ENCODE assay signal across 8 cellular contexts in the genomic region with DNA sequence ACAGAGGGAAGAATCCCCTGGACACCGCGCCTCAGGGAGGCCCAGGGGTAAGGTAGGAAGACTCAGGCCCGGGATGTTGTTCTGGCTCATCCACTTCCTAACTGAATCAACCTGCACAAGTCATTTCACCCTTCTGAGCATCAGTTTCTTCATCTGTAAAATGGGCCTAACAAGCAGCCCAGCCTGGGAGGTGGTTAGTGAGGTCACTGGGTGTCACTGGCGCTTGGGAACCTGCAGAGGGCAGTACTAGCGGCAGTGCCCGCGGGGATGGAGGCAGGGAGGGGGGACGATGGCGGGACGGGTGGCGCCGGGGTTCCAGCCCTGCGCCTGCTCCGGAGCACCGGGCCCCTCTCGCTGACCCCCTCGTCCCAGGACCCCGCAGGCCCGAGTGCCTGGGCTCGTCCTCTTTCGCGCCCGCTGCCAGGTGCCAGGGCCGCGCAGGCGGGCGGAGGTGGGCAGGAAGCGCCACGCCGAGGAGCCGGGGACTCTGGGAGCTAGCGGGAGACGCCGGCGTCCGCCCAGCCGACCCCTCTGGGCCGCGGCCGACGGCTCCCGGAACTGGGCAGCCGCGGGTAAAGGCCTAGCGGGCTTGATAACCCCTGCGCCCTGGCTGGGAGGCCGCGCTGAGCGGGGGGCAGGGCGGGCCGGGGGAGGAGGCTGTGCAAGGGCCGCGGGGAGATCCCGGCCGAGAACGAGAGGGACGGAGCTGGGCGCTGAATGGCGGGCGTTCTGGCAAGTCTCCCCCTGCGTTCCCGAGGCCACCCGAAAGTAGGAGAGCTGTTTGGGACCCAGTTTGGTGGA. TPM values are rescaled to one million over a fixed set of nuclear protein-coding genes. Genes with fewer than 3 reads are reported as not detected.
DNase-seq lines count a peak whose midpoint lies in the region; ATAC-seq and TF ChIP-seq lines count a peak whose summit lies in the region.

A gene with protein sequence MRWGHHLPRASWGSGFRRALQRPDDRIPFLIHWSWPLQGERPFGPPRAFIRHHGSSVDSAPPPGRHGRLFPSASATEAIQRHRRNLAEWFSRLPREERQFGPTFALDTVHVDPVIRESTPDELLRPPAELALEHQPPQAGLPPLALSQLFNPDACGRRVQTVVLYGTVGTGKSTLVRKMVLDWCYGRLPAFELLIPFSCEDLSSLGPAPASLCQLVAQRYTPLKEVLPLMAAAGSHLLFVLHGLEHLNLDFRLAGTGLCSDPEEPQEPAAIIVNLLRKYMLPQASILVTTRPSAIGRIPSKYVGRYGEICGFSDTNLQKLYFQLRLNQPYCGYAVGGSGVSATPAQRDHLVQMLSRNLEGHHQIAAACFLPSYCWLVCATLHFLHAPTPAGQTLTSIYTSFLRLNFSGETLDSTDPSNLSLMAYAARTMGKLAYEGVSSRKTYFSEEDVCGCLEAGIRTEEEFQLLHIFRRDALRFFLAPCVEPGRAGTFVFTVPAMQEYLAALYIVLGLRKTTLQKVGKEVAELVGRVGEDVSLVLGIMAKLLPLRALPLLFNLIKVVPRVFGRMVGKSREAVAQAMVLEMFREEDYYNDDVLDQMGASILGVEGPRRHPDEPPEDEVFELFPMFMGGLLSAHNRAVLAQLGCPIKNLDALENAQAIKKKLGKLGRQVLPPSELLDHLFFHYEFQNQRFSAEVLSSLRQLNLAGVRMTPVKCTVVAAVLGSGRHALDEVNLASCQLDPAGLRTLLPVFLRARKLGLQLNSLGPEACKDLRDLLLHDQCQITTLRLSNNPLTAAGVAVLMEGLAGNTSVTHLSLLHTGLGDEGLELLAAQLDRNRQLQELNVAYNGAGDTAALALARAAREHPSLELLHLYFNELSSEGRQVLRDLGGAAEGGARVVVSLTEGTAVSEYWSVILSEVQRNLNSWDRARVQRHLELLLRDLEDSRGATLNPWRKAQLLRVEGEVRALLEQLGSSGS (plus strand): TSS at position 255 of the 801 bp plus-strand sequence. CDS start 2,679 bp downstream, outside the sequence.

- H2BK5ac ChIP-seq in trophoblast cell (ENCODE audit: low read depth, low read length, poor library complexity), result peak within 1 kb of the TSS; percentile 75

- H3K4me2 ChIP-seq in Karpas-422 (ENCODE audit: low read depth, low read length, poor library complexity, severe bottlenecking) (peak within 1 kb of the TSS; percentile 73), SU-DHL-6 (ENCODE audit: low read depth, low read length, poor library complexity, severe bottlenecking) (peak within 1 kb of the TSS; percentile 89), trophoblast cell (ENCODE audit: low read length) (peak within 1 kb of the TSS; percentile 96)

- H4K20me1 ChIP-seq in Karpas-422 (ENCODE audit: insufficient read depth, low read depth, low read length) (no peaks in the 10 kb centered on the region), SU-DHL-6 (ENCODE audit: low read depth, low read length) (no peaks in the 10 kb centered on the region)

- peak within 1 kb of the TSS; percentile 79 for H3K9ac ChIP-seq in Karpas-422 (ENCODE audit: low read length)
- peak within 1 kb of the TSS; percentile 83 for H3K9ac ChIP-seq in SU-DHL-6 (ENCODE audit: low read length)
- H3K9ac ChIP-seq in trophoblast cell (ENCODE audit: low read length), result peak within 1 kb of the TSS; percentile 88

- peak in 1 of 2 donors; percentile 67 for TF ChIP-seq POLR2A in tibial nerve (IDR thresholded peaks at IDR 0.05)

- H3K4me1 ChIP-seq in Karpas-422 (ENCODE audit: low read length) (peaks cover 3% of the 10 kb centered on the region), cardiac muscle cell (ENCODE audit: low read depth) (peaks cover 5% of the 10 kb centered on the region), trophoblast cell (ENCODE audit: control insufficient read depth in 1 of 2, insufficient read depth in 2 of 2, low read length in 2 of 2) (peaks cover 5 to 8% of the 10 kb centered on the region in 2 experiments), tibial nerve (peaks cover 0 to 20% (median 2%) of the 10 kb centered on the region in 4 donors)

- no peaks in the 10 kb centered on the region for H3K9me3 Mint-ChIP-seq in activated naive CD8-positive, alpha-beta T cell treated with anti-CD3 and anti-CD28 coated beads, Interleukin-2, amount 10 ng/mL, durations not matched to agents 7 days and 5 days

- peak within 1 kb of the TSS; percentile 92 for H3K4ac ChIP-seq in trophoblast cell (ENCODE audit: low read depth, low read length)

- peaks cover 2% of the 10 kb centered on the region for H3K36me3 Mint-ChIP-seq in activated naive CD8-positive, alpha-beta T cell treated with anti-CD3 and anti-CD28 coated beads, Interleukin-2, amount 10 ng/mL, durations not matched to agents 7 days and 5 days

- H2BK12ac ChIP-seq in trophoblast cell (ENCODE audit: low read length), result peak within 1 kb of the TSS; percentile 18

- H3K36me3 ChIP-seq in Karpas-422 (ENCODE audit: insufficient read depth, low read length) (no peaks in the 10 kb centered on the region), SU-DHL-6 (ENCODE audit: low read length) (no peaks in the 10 kb centered on the region), cardiac muscle cell (no peaks in the 10 kb centered on the region), trophoblast cell (ENCODE audit: control insufficient read depth in 1 of 2, insufficient read depth in 2 of 2, low read length in 2 of 2) (no peaks in the 10 kb centered on the region), tibial nerve (peaks cover 0 to 21% (median 0%) of the 10 kb centered on the region in 3 donors)

- peak within 1 kb of the TSS; percentile 97 for H4K91ac ChIP-seq in trophoblast cell (ENCODE audit: low read depth, low read length)

- TF ChIP-seq CTCF in SU-DHL-6 (IDR thresholded peaks at IDR 0.05; ENCODE audit: insufficient read depth, low read length, poor library complexity, severe bottlenecking), result peak; percentile 83
- peak; percentile 91 for TF ChIP-seq CTCF in cardiac muscle cell (IDR thresholded peaks at IDR 0.05; ENCODE audit: low read depth, low read length)
- TF ChIP-seq CTCF in tibial nerve (IDR thresholded peaks at IDR 0.05), result peak; percentile 91 to 93 (median 92)

- H3K27me3 Mint-ChIP-seq in activated naive CD8-positive, alpha-beta T cell treated with anti-CD3 and anti-CD28 coated beads, Interleukin-2, amount 10 ng/mL, durations not matched to agents 7 days and 5 days, result no peaks in the 10 kb centered on the region

- H3K27ac Mint-ChIP-seq in activated naive CD8-positive, alpha-beta T cell treated with anti-CD3 and anti-CD28 coated beads, Interleukin-2, amount 10 ng/mL, durations not matched to agents 7 days and 5 days, result peak within 1 kb of the TSS; percentile 94

- TF ChIP-seq EP300 in tibial nerve (IDR thresholded peaks at IDR 0.05), result peak in 1 of 2 donors; percentile 66

- peak within 1 kb of the TSS; percentile 83 for H4K12ac ChIP-seq in trophoblast cell (ENCODE audit: low read depth, low read length)

- ATAC-seq in GM21786 (IDR thresholded peaks at IDR 0.05; ENCODE audit: unreplicated experiment), result peak; percentile 81
- ATAC-seq in activated naive CD8-positive, alpha-beta T cell treated with anti-CD3 and anti-CD28 coated beads, Interleukin-2, amount 10 ng/mL, durations not matched to agents 7 days and 5 days (ENCODE audit: low read depth), result peak; percentile 89

- peak within 1 kb of the TSS; percentile 94 for H3K14ac ChIP-seq in trophoblast cell (ENCODE audit: low read length)

- peaks cover 19% of the 10 kb centered on the region for H3K4me1 Mint-ChIP-seq in activated naive CD8-positive, alpha-beta T cell treated with anti-CD3 and anti-CD28 coated beads, Interleukin-2, amount 10 ng/mL, durations not matched to agents 7 days and 5 days

- no CpG with 5 or more reads among the region's 63 CpGs for WGBS in trophoblast cell (ENCODE audit: extremely low coverage, insufficient coverage, insufficient read length)
- WGBS in tibial nerve, 2 donors, result 5 to 9% methylated on average over 25 to 58 of the region's 63 CpGs

- H3K18ac ChIP-seq in trophoblast cell (ENCODE audit: low read length), result peak within 1 kb of the TSS; percentile 94

- peaks cover 8% of the 10 kb centered on the region for H3K79me1 ChIP-seq in trophoblast cell (ENCODE audit: low read length)

- no peaks in the 10 kb centered on the region for H3F3A ChIP-seq in SU-DHL-6 (ENCODE audit: insufficient read depth)

- DNase-seq in ELF-1 (ENCODE audit: low read depth, low spot score) (peak; percentile 87), Karpas-422 (peak; percentile 88), cardiac muscle cell (ENCODE audit: low read depth in 1 of 2, low spot score in 1 of 2) (peak; percentile 79 to 88), trophoblast cell (peak; percentile 74 to 91), tibial nerve (ENCODE audit: low spot score in 2 of 2) (peak; percentile 58 to 71)
- peak; percentile 84 for DNase-seq in activated naive CD8-positive, alpha-beta T cell treated with anti-CD3 and anti-CD28 coated beads, Interleukin-2, amount 10 ng/mL, durations not matched to agents 7 days and 5 days

- peak within 1 kb of the TSS; percentile 92 for H3K4me3 Mint-ChIP-seq in activated naive CD8-positive, alpha-beta T cell treated with anti-CD3 and anti-CD28 coated beads, Interleukin-2, amount 10 ng/mL, durations not matched to agents 7 days and 5 days

- H3K23ac ChIP-seq in trophoblast cell (ENCODE audit: low read length), result no peak within 1 kb of the TSS

- H3K27me3 ChIP-seq in Karpas-422 (ENCODE audit: low read length) (no peaks in the 10 kb centered on the region), SU-DHL-6 (ENCODE audit: low read length) (no peaks in the 10 kb centered on the region), cardiac muscle cell (no peaks in the 10 kb centered on the region), trophoblast cell (ENCODE audit: insufficient read depth, low read length) (no peaks in the 10 kb centered on the region), tibial nerve (no peaks in the 10 kb centered on the region)

- H3K27ac ChIP-seq in Karpas-422 (ENCODE audit: low read length) (no peak within 1 kb of the TSS), SU-DHL-6 (ENCODE audit: low read depth, low read length) (peak within 1 kb of the TSS; percentile 33; the same call in 1 of the 2 replicates), cardiac muscle cell (peak within 1 kb of the TSS; percentile 86), trophoblast cell (ENCODE audit: low read depth, low read length) (peak within 1 kb of the TSS; percentile 75), tibial nerve (peak within 1 kb of the TSS; percentile 73 to 95 (median 91))

- H2AK5ac ChIP-seq in trophoblast cell (ENCODE audit: low read length), result peak within 1 kb of the TSS; percentile 74

- POLR2A ChIA-PET in activated naive CD8-positive, alpha-beta T cell treated with anti-CD3 and anti-CD28 coated beads, Interleukin-2, amount 10 ng/mL, durations not matched to agents 7 days and 5 days (lab: Charles Lee), result interaction anchor here (0.5 to 2.6 kb wide), 26 partner anchors 8 to 597 kb away, joined by 3 to 22 read pairs (median 6); a partner anchor contains a TSS

- H2BK120ac ChIP-seq in trophoblast cell (ENCODE audit: insufficient read depth, low read length, poor library complexity), result peak within 1 kb of the TSS; percentile 89

- H3K9me2 ChIP-seq in Karpas-422 (replicated peaks; ENCODE audit: insufficient read depth, low read length) (no peaks in the 10 kb centered on the region), SU-DHL-6 (replicated peaks; ENCODE audit: insufficient read depth, low read length) (no peaks in the 10 kb centered on the region)

- H3K9me3 ChIP-seq in Karpas-422 (ENCODE audit: low read length) (no peaks in the 10 kb centered on the region), SU-DHL-6 (ENCODE audit: insufficient read depth, low read length) (no peaks in the 10 kb centered on the region), cardiac muscle cell (ENCODE audit: low read depth) (no peaks in the 10 kb centered on the region), trophoblast cell (ENCODE audit: insufficient read depth, low read depth, low read length) (no peaks in the 10 kb centered on the region), tibial nerve (no peaks in the 10 kb centered on the region)

- peak within 1 kb of the TSS; percentile 99 for H4K8ac ChIP-seq in trophoblast cell (ENCODE audit: low read depth, low read length)

- H2AFZ ChIP-seq in Karpas-422 (ENCODE audit: low read length) (peak within 1 kb of the TSS; percentile 78; the same call in 1 of the 2 replicates), SU-DHL-6 (ENCODE audit: low read depth, low read length, severe bottlenecking) (peak within 1 kb of the TSS; percentile 98), trophoblast cell (ENCODE audit: insufficient read depth, low read length, poor library complexity) (peak within 1 kb of the TSS; percentile 98)

- no peaks in the 10 kb centered on the region for H3K79me2 ChIP-seq in Karpas-422 (ENCODE audit: low read length)
- no peaks in the 10 kb centered on the region for H3K79me2 ChIP-seq in SU-DHL-6 (ENCODE audit: insufficient read depth, low read length)
- H3K79me2 ChIP-seq in trophoblast cell (ENCODE audit: control insufficient read depth, insufficient read depth, low read length, poor library complexity), result peaks cover 5% of the 10 kb centered on the region

- H3K4me3 ChIP-seq in Karpas-422 (ENCODE audit: low read length), result peak within 1 kb of the TSS; percentile 74
- peak within 1 kb of the TSS; percentile 66 for H3K4me3 ChIP-seq in SU-DHL-6 (ENCODE audit: insufficient read depth, low read length, poor library complexity, severe bottlenecking)
- H3K4me3 ChIP-seq in cardiac muscle cell, result peak within 1 kb of the TSS; percentile 28
- peak within 1 kb of the TSS; percentile 80 for H3K4me3 ChIP-seq in trophoblast cell (ENCODE audit: low read depth, low read length)
- peak within 1 kb of the TSS; percentile 61 to 99 (median 70) for H3K4me3 ChIP-seq in tibial nerve

RNA-seq across cellular contexts. Expression of the gene that starts here (rescaled TPM):
- total RNA-seq in Karpas-422 (2014; rRNA removed; shearing (Covaris generic); ENCODE audit: low replicate concordance), result 2.7 and 7.5 TPM in 2 replicates
- total RNA-seq in activated naive CD8-positive, alpha-beta T cell treated with anti-CD3 and anti-CD28 coated beads, Interleukin-2, amount 10 ng/mL, durations not matched to agents 7 days and 5 days, result 10 to 100 TPM; 20.7 to 25.2 TPM
- total RNA-seq in cardiac muscle cell (24.7 and 36.8 TPM in 2 replicates), tibial nerve (10 to 100 TPM; 16.0 to 27.7 (median 20.5) TPM)
- polyA plus RNA-seq in cardiac muscle cell, result 16.1 and 25.5 TPM in 2 replicates
- polyA plus RNA-seq in trophoblast cell (2013), result 4.6 and 5.0 TPM in 2 replicates

Comparison
In these comparisons a context has a peak if more than half of its experiments do, and no peak if none do; other contexts are left out.
1. H3K4me3 ChIP-seq: peak in every context shown above with its lines; median percentile 80 in trophoblast cell; 74 in Karpas-422; 70 in tibial nerve; 66 in SU-DHL-6; 28 in cardiac muscle cell.